ENCODE assay signal across 20 cellular contexts in the genomic region with DNA sequence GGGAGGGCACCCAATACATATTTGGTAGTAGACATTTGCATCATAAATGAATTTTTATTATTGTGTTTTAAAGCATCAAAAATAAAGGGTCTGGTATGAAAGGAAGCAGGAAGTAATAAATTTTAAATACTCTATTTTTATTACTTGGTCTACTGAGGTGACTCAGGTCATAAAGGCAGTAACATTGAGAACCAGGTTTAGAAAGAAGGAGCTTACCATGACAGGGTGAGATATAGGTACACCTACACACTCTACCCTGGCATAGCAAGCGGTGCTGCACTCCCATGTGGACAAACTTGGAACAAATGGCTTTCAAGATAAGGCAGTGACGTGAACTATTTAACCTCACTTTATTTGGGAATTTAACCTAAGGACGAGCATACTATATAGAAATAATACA.
"Had no signal": no experiment of that assay in that cellular context is flagged by ENCODE, and none has a peak within 500 bp of the region (broad histone marks: within the 10 kb centered on the region; RNA-seq: fewer than 3 reads in every experiment).

No MANE protein-coding gene starts in this region.

- H3K36me3 ChIP-seq: breast epithelium, esophagus muscularis mucosa, gastrocnemius medialis, uterus had no signal

- H3K9me3 Mint-ChIP-seq: activated naive CD4-positive, alpha-beta T cell treated with anti-CD3 and anti-CD28 coated beads for 36 hours; activated naive CD8-positive, alpha-beta T cell treated with anti-CD3 and anti-CD28 coated beads, Interleukin-2, amount 10 ng/mL, durations not matched to agents 7 days and 5 days; central memory CD8-positive, alpha-beta T cell; stimulated activated memory B cell treated with anti-CD40 and anti-IgM and Interleukin-4, amounts not matched to agents 10 μg/mL and 1 μg/mL and 100 μg/mL, for 72 hours had no signal

- H3K27me3 Mint-ChIP-seq: central memory CD8-positive, alpha-beta T cell; stimulated activated memory B cell treated with anti-CD40 and anti-IgM and Interleukin-4, amounts not matched to agents 10 μg/mL and 1 μg/mL and 100 μg/mL, for 72 hours had no signal

- H3K4me1 ChIP-seq: breast epithelium, esophagus muscularis mucosa, testis, uterus had no signal

- H3K4me3 ChIP-seq: breast epithelium, esophagus muscularis mucosa, gastrocnemius medialis, testis, uterus had no signal

- H3K36me3 Mint-ChIP-seq: activated naive CD8-positive, alpha-beta T cell treated with anti-CD3 and anti-CD28 coated beads, Interleukin-2, amount 10 ng/mL, durations not matched to agents 7 days and 5 days; stimulated activated memory B cell treated with anti-CD40 and anti-IgM and Interleukin-4, amounts not matched to agents 10 μg/mL and 1 μg/mL and 100 μg/mL, for 72 hours had no signal

- H3K27ac Mint-ChIP-seq: activated naive CD4-positive, alpha-beta T cell treated with anti-CD3 and anti-CD28 coated beads for 36 hours; activated naive CD8-positive, alpha-beta T cell treated with anti-CD3 and anti-CD28 coated beads, Interleukin-2, amount 10 ng/mL, durations not matched to agents 7 days and 5 days; nephron; stimulated activated memory B cell treated with anti-CD40 and anti-IgM and Interleukin-4, amounts not matched to agents 10 μg/mL and 1 μg/mL and 100 μg/mL, for 72 hours had no signal

- H3K27ac ChIP-seq: breast epithelium, esophagus muscularis mucosa, gastrocnemius medialis, testis, uterus had no signal

- H3K4me3 Mint-ChIP-seq: activated naive CD4-positive, alpha-beta T cell treated with anti-CD3 and anti-CD28 coated beads for 36 hours; activated naive CD8-positive, alpha-beta T cell treated with anti-CD3 and anti-CD28 coated beads, Interleukin-2, amount 10 ng/mL, durations not matched to agents 7 days and 5 days; central memory CD8-positive, alpha-beta T cell; nephron; stimulated activated memory B cell treated with anti-CD40 and anti-IgM and Interleukin-4, amounts not matched to agents 10 μg/mL and 1 μg/mL and 100 μg/mL, for 72 hours had no signal

- H3K9me3 ChIP-seq: breast epithelium, esophagus muscularis mucosa, gastrocnemius medialis, testis, uterus had no signal

- ATAC-seq: gastrocnemius medialis; left ventricle myocardium superior; sciatic nerve; stimulated activated memory B cell treated with anti-CD40 and anti-IgM and Interleukin-4, amounts not matched to agents 10 μg/mL and 1 μg/mL and 100 μg/mL, for 72 hours had no signal

- DNase-seq: activated naive CD4-positive, alpha-beta T cell treated with anti-CD3 and anti-CD28 coated beads for 36 hours; activated naive CD8-positive, alpha-beta T cell treated with anti-CD3 and anti-CD28 coated beads, Interleukin-2, amount 10 ng/mL, durations not matched to agents 7 days and 5 days; activated T-cell treated with anti-CD3 and anti-CD28 coated beads, Interleukin-2, amount 50 U/mL, for 1 hour; amniotic stem cell; effector memory CD4-positive, alpha-beta T cell; gastrocnemius medialis; hippocampal formation; left ventricle myocardium superior; mammary epithelial cell; small intestine; stimulated activated CD4-positive, alpha-beta T cell treated with anti-CD3 and anti-CD28 coated beads, Interleukin-2, amount 100 ng/mL, for 24 hours; testis; trophoblast cell; uterus had no signal

- H3K27me3 ChIP-seq: breast epithelium, esophagus muscularis mucosa, gastrocnemius medialis, testis, uterus had no signal

- H3K4me1 Mint-ChIP-seq: activated naive CD8-positive, alpha-beta T cell treated with anti-CD3 and anti-CD28 coated beads, Interleukin-2, amount 10 ng/mL, durations not matched to agents 7 days and 5 days; central memory CD8-positive, alpha-beta T cell; nephron; stimulated activated memory B cell treated with anti-CD40 and anti-IgM and Interleukin-4, amounts not matched to agents 10 μg/mL and 1 μg/mL and 100 μg/mL, for 72 hours had no signal
